Comparison of ENCODE assay signal across 13 cellular contexts in genomic region chr17:69314246-69315030, GRCh38. TPM values are rescaled to one million over a fixed set of nuclear protein-coding genes. Genes with fewer than 3 reads are reported as not detected.
DNase-seq lines count a peak whose midpoint lies in the region; ATAC-seq and TF ChIP-seq lines count a peak whose summit lies in the region.
"Had no signal": no experiment of that assay in that cellular context is flagged by ENCODE, and none has a peak within 500 bp of the region (broad histone marks: within the 10 kb centered on the region; RNA-seq: fewer than 3 reads in every experiment).

No MANE protein-coding gene starts in this region.

- H3K9ac ChIP-seq in colonic mucosa (ENCODE audit: low read depth in 2 of 2, low read length in 2 of 2): no peak overlapping the region
- H3K9ac ChIP-seq: BLaER1 treated with 17β-estradiol and CSF1 and Interleukin-3, amounts not matched to agents 10 nM and 100 nM had no signal

- peaks cover 18% of the 10 kb centered on the region for H3K4me1 Mint-ChIP-seq in neural crest cell
- peaks cover 2% of the 10 kb centered on the region for H3K4me1 Mint-ChIP-seq in activated CD8-positive, alpha-beta memory T cell treated with anti-CD3 and anti-CD28 coated beads, Interleukin-2, amount 10 ng/mL, durations not matched to agents 7 days and 5 days

- H3K27ac Mint-ChIP-seq in neural crest cell (ENCODE audit: unreplicated experiment): peak overlapping the region; percentile 93
- no peak overlapping the region for H3K27ac Mint-ChIP-seq in activated CD8-positive, alpha-beta memory T cell treated with anti-CD3 and anti-CD28 coated beads, Interleukin-2, amount 10 ng/mL, durations not matched to agents 7 days and 5 days

- H3K36me3 ChIP-seq in colonic mucosa: no peaks in the 10 kb centered on the region
- H3K36me3 ChIP-seq: BLaER1 treated with 17β-estradiol and CSF1 and Interleukin-3, amounts not matched to agents 10 nM and 100 nM; cardiac muscle cell had no signal

- H3K36me3 Mint-ChIP-seq in neural crest cell (ENCODE audit: low read depth): no peaks in the 10 kb centered on the region
- no peaks in the 10 kb centered on the region for H3K36me3 Mint-ChIP-seq in activated CD8-positive, alpha-beta memory T cell treated with anti-CD3 and anti-CD28 coated beads, Interleukin-2, amount 10 ng/mL, durations not matched to agents 7 days and 5 days

- in situ Hi-C loops in GM13976 (cut with MboI; ENCODE audit: low sequenced_read_pairs, unreplicated experiment): no loop called here

- H3K4me3 Mint-ChIP-seq in neural crest cell: peak overlapping the region; percentile 50
- no peak overlapping the region for H3K4me3 Mint-ChIP-seq in activated CD8-positive, alpha-beta memory T cell treated with anti-CD3 and anti-CD28 coated beads, Interleukin-2, amount 10 ng/mL, durations not matched to agents 7 days and 5 days

- no peaks in the 10 kb centered on the region for H3K27me3 ChIP-seq in colonic mucosa
- H3K27me3 ChIP-seq: BLaER1 treated with 17β-estradiol and CSF1 and Interleukin-3, amounts not matched to agents 10 nM and 100 nM; cardiac muscle cell; stomach had no signal

- DNase-seq in DMS53 treated with DMSO at 0.1 percent for 48 hours (lab: John Stamatoyannopoulos, UW; ENCODE audit: unreplicated experiment) (peak; percentile 76), NCI-H2171 treated with DMSO at 0.1 percent for 48 hours (lab: John Stamatoyannopoulos, UW) (peak; percentile 89), amniotic epithelial cell (ENCODE audit: low read depth) (peak; percentile 9), neural crest cell (ENCODE audit: low read depth, low spot score) (no peak), colonic mucosa (no peak), EL (no peak), GM13976 (ENCODE audit: low spot score) (no peak)
- DNase-seq in activated CD8-positive, alpha-beta memory T cell treated with anti-CD3 and anti-CD28 coated beads, Interleukin-2, amount 10 ng/mL, durations not matched to agents 7 days and 5 days: no peak
- DNase-seq: activated CD4-positive, alpha-beta T cell treated with anti-CD3 and anti-CD28 coated beads, Interleukin-2, amount 50 U/mL, for 48 hours; stomach; T-helper 1 cell had no signal

- intact Hi-C loops in colonic mucosa (cut with DNase I): no loop called here

- no peaks in the 10 kb centered on the region for H3K4me1 ChIP-seq in colonic mucosa

- ATAC-seq in activated CD8-positive, alpha-beta memory T cell treated with anti-CD3 and anti-CD28 coated beads, Interleukin-2, amount 10 ng/mL, durations not matched to agents 7 days and 5 days: no peak

- CTCF ChIA-PET in activated CD8-positive, alpha-beta memory T cell treated with anti-CD3 and anti-CD28 coated beads, Interleukin-2, amount 10 ng/mL, durations not matched to agents 7 days and 5 days (lab: Charles Lee): no interaction called here

- H3K27ac ChIP-seq in colonic mucosa: no peak overlapping the region
- H3K27ac ChIP-seq: BLaER1 treated with 17β-estradiol and CSF1 and Interleukin-3, amounts not matched to agents 10 nM and 100 nM; cardiac muscle cell; stomach had no signal

- TF ChIP-seq CTCF in neural crest cell (conservative IDR thresholded peaks at IDR 0.05): no peak
- TF ChIP-seq CTCF in colonic mucosa (IDR thresholded peaks at IDR 0.05): no peak
- TF ChIP-seq CTCF in GM13976 (IDR thresholded peaks at IDR 0.05; ENCODE audit: borderline replicate concordance, control extremely low read depth, extremely low read depth, insufficient read depth, missing control alignments): no peak

- H3K27me3 Mint-ChIP-seq in neural crest cell (ENCODE audit: low read depth): no peaks in the 10 kb centered on the region
- no peaks in the 10 kb centered on the region for H3K27me3 Mint-ChIP-seq in activated CD8-positive, alpha-beta memory T cell treated with anti-CD3 and anti-CD28 coated beads, Interleukin-2, amount 10 ng/mL, durations not matched to agents 7 days and 5 days

- no peak overlapping the region for H3K4me3 ChIP-seq in colonic mucosa
- H3K4me3 ChIP-seq: BLaER1 treated with 17β-estradiol and CSF1 and Interleukin-3, amounts not matched to agents 10 nM and 100 nM; cardiac muscle cell; stomach had no signal

- no peaks in the 10 kb centered on the region for H3K9me3 Mint-ChIP-seq in neural crest cell
- no peaks in the 10 kb centered on the region for H3K9me3 Mint-ChIP-seq in activated CD8-positive, alpha-beta memory T cell treated with anti-CD3 and anti-CD28 coated beads, Interleukin-2, amount 10 ng/mL, durations not matched to agents 7 days and 5 days (ENCODE audit: low read depth)

- no peaks in the 10 kb centered on the region for H3K9me3 ChIP-seq in colonic mucosa
- H3K9me3 ChIP-seq: BLaER1 treated with 17β-estradiol and CSF1 and Interleukin-3, amounts not matched to agents 10 nM and 100 nM; stomach had no signal

RNA-seq across cellular contexts. Expression of gene ABCA5, which starts 12.5 kb away (rescaled TPM):
- total RNA-seq in neural crest cell (7.6 and 8.3 TPM in 2 replicates), colonic mucosa (10 to 100 TPM; 20.8 to 43.4 TPM)
- 10 to 100 TPM; 12.8 to 17.5 TPM for total RNA-seq in activated CD8-positive, alpha-beta memory T cell treated with anti-CD3 and anti-CD28 coated beads, Interleukin-2, amount 10 ng/mL, durations not matched to agents 7 days and 5 days

Comparison
In these comparisons a context has a peak if more than half of its experiments do, and no peak if none do; other contexts are left out.
1. DNase-seq: peak in DMS53 treated with DMSO at 0.1 percent for 48 hours (single experiment), NCI-H2171 treated with DMSO at 0.1 percent for 48 hours (single experiment) and amniotic epithelial cell (single experiment); none in neural crest cell (single experiment), colonic mucosa (single experiment), activated CD8-positive, alpha-beta memory T cell treated with anti-CD3 and anti-CD28 coated beads, Interleukin-2, amount 10 ng/mL, durations not matched to agents 7 days and 5 days (single experiment), EL (single experiment) and GM13976 (single experiment).